8 cellular contexts compared by ENCODE assay signal in genomic region chr11:78573271-78574035, GRCh38. TPM values are rescaled to one million over a fixed set of nuclear protein-coding genes. Genes with fewer than 3 reads are reported as not detected.
DNase-seq lines count a peak whose midpoint lies in the region; ATAC-seq and TF ChIP-seq lines count a peak whose summit lies in the region.

No MANE protein-coding gene starts in this region.

- ATAC-seq in DND-41 (ENCODE audit: insufficient read depth, low read depth) (no peak), GM18511 (IDR thresholded peaks at IDR 0.05; ENCODE audit: unreplicated experiment) (no peak), HG02938 (IDR thresholded peaks at IDR 0.05; ENCODE audit: unreplicated experiment) (no peak)

- peaks cover 40% of the 10 kb centered on the region for H3K4me1 ChIP-seq in DND-41 (ENCODE audit: insufficient read depth, low read length)
- H3K4me1 ChIP-seq in NT2/D1 (ENCODE audit: insufficient read depth, insufficient read length) = no peaks in the 10 kb centered on the region
- H3K4me1 ChIP-seq in endocrine pancreas (ENCODE audit: control insufficient read depth, insufficient read depth, low read length) = peaks cover 10% of the 10 kb centered on the region
- H3K4me1 ChIP-seq in osteoblast (ENCODE audit: insufficient read depth, low read length) = no peaks in the 10 kb centered on the region

- H3K27me3 ChIP-seq in DND-41 (ENCODE audit: insufficient read depth, low read length, poor library complexity) (no peaks in the 10 kb centered on the region), NT2/D1 (ENCODE audit: insufficient read depth, insufficient read length) (no peaks in the 10 kb centered on the region), endocrine pancreas (ENCODE audit: control insufficient read depth, insufficient read depth, low read length) (no peaks in the 10 kb centered on the region), osteoblast (ENCODE audit: insufficient read depth, low read length) (no peaks in the 10 kb centered on the region)

- H3K4me3 ChIP-seq in DND-41 (ENCODE audit: low read depth in 1 of 2, low read length in 2 of 2) (peak overlapping the region; percentile 58 to 83), NT2/D1 (ENCODE audit: insufficient read length, low read depth) (peak overlapping the region; percentile 75), endocrine pancreas (ENCODE audit: control insufficient read depth, insufficient read depth, low read length) (peak overlapping the region; percentile 97), osteoblast (ENCODE audit: insufficient read depth, low read length) (peak overlapping the region; percentile 99)

- H3K4me2 ChIP-seq in DND-41 (ENCODE audit: insufficient read depth, low read length) (peak overlapping the region; percentile 66), osteoblast (ENCODE audit: insufficient read depth, low read length) (peak overlapping the region; percentile 99)

- TF ChIP-seq CTCF in DND-41 (IDR thresholded peaks at IDR 0.05; ENCODE audit: borderline replicate concordance, extremely low read depth, low read length, poor library complexity, severe bottlenecking) = no peak
- no peak for TF ChIP-seq CTCF in osteoblast (IDR thresholded peaks at IDR 0.05; ENCODE audit: extremely low read depth, low read depth, low read length)

- peak overlapping the region; percentile 75 for H3K27ac ChIP-seq in DND-41 (ENCODE audit: low read length)
- peak overlapping the region; percentile 81 for H3K27ac ChIP-seq in osteoblast (ENCODE audit: low read depth, low read length)

- peaks cover 43% of the 10 kb centered on the region for H3K79me2 ChIP-seq in DND-41 (ENCODE audit: insufficient read depth, low read length)
- H3K79me2 ChIP-seq in osteoblast (ENCODE audit: insufficient read depth, low read length) = peaks cover 20% of the 10 kb centered on the region

- peak overlapping the region; percentile 71 for H3K9ac ChIP-seq in DND-41 (ENCODE audit: low read depth, low read length)
- peak overlapping the region; percentile 89 for H3K9ac ChIP-seq in NT2/D1 (ENCODE audit: insufficient read length, low read depth)
- peak overlapping the region; percentile 73 for H3K9ac ChIP-seq in endocrine pancreas (ENCODE audit: control insufficient read depth, insufficient read depth, low read length)

- peaks cover 4% of the 10 kb centered on the region; the same call in 1 of the 2 replicates for H4K20me1 ChIP-seq in DND-41 (ENCODE audit: insufficient read depth, low read length)
- no peaks in the 10 kb centered on the region for H4K20me1 ChIP-seq in osteoblast (ENCODE audit: insufficient read depth, low read length)

- H3K9me3 ChIP-seq in DND-41 (ENCODE audit: insufficient read depth, low read length, severe bottlenecking) (no peaks in the 10 kb centered on the region), NT2/D1 (ENCODE audit: insufficient read depth, low read length) (no peaks in the 10 kb centered on the region), endocrine pancreas (ENCODE audit: control insufficient read depth, low read length) (no peaks in the 10 kb centered on the region), osteoblast (ENCODE audit: low read depth, low read length) (no peaks in the 10 kb centered on the region)

- H2AFZ ChIP-seq in DND-41 (ENCODE audit: low read depth, low read length) (peak overlapping the region; percentile 89), osteoblast (ENCODE audit: low read length) (peak overlapping the region; percentile 100)

- DNase-seq in DND-41 (no peak), NT2/D1 (ENCODE audit: low read depth, low spot score) (no peak), osteoblast (ENCODE audit: insufficient read length, low spot score, missing footprints) (peak; percentile 62), cerebellum (ENCODE audit: low spot score) (no peak), GM19238 (ENCODE audit: insufficient read length, low spot score) (no peak)

- H3K36me3 ChIP-seq in DND-41 (ENCODE audit: insufficient read depth, low read length) = peaks cover 30% of the 10 kb centered on the region
- H3K36me3 ChIP-seq in NT2/D1 (ENCODE audit: insufficient read depth, insufficient read length, low read length) = peaks cover 36% of the 10 kb centered on the region
- H3K36me3 ChIP-seq in endocrine pancreas (ENCODE audit: control insufficient read depth, insufficient read depth, low read length) = no peaks in the 10 kb centered on the region
- H3K36me3 ChIP-seq in osteoblast (ENCODE audit: insufficient read depth, low read length) = peaks cover 15% of the 10 kb centered on the region

RNA-seq across cellular contexts. Expression of gene NARS2, which starts 1.2 kb away (rescaled TPM):
- total RNA-seq in osteoblast = 12.7 and 19.5 TPM in 2 replicates
- 32.9 TPM for total RNA-seq in cerebellum
